16 cellular contexts compared by ENCODE assay signal in genomic region chr4:31929676-31930075, GRCh38.
A peak's percentile ranks its signal among the peaks of the same experiment; 100 is the strongest.
DNase-seq lines count a peak whose midpoint lies in the region; TF ChIP-seq lines count a peak whose summit lies in the region.
"Had no signal": no experiment of that assay in that cellular context is flagged by ENCODE, and none has a peak within 500 bp of the region (broad histone marks: within the 10 kb centered on the region; RNA-seq: fewer than 3 reads in every experiment).

No MANE protein-coding gene starts in this region.

- BruUV-seq in A673 (replicated peaks; lab: Mats Ljungman, UMichigan), result no TSS peak

- H3K9ac ChIP-seq in adipocyte (ENCODE audit: low read length), result no peak overlapping the region
- H3K9ac ChIP-seq: BLaER1 had no signal

- POLR2A ChIA-PET in A673 (lab: Charles Lee; ENCODE audit: low non-redundant PET), result no interaction called here

- DNase-seq in adipocyte (ENCODE audit: low read depth), result peak; percentile 85
- DNase-seq in dedifferentiated amniotic fluid mesenchymal stem cell (ENCODE audit: extremely low spot score), result peak; percentile 65
- peak; percentile 5 for DNase-seq in fibroblast of the conjunctiva (ENCODE audit: low read depth)
- DNase-seq in erythroblast (lab: John Stamatoyannopoulos, UW), result no peak
- DNase-seq in esophagus muscularis mucosa (ENCODE audit: extremely low spot score), result no peak
- DNase-seq in A673 (ENCODE audit: low spot score), result no peak
- DNase-seq in HK-2 (ENCODE audit: unreplicated experiment), result no peak
- DNase-seq: CD4-positive, alpha-beta memory T cell; DMS153; DND-41; EL; H9 had no signal

- no peaks in the 10 kb centered on the region for H3K27me3 ChIP-seq in adipocyte (replicated peaks; ENCODE audit: control insufficient read depth, insufficient read depth, low read length)
- H3K27me3 ChIP-seq in esophagus muscularis mucosa, result no peaks in the 10 kb centered on the region
- H3K27me3 ChIP-seq in A673 (replicated peaks; ENCODE audit: insufficient read depth, low read depth, low read length, poor library complexity), result no peaks in the 10 kb centered on the region
- H3K27me3 ChIP-seq: BLaER1 had no signal

- H3K4me3 ChIP-seq in adipocyte (ENCODE audit: low read length) (no peak overlapping the region), esophagus muscularis mucosa (no peak overlapping the region), A673 (ENCODE audit: low read depth, low read length, poor library complexity, severe bottlenecking) (no peak overlapping the region)
- H3K4me3 ChIP-seq: A549, BLaER1, GM12878 had no signal

- no peaks in the 10 kb centered on the region for H3K36me3 ChIP-seq in adipocyte (ENCODE audit: control insufficient read depth, insufficient read depth, low read length, severe bottlenecking)
- H3K36me3 ChIP-seq in esophagus muscularis mucosa, result no peaks in the 10 kb centered on the region
- H3K36me3 ChIP-seq in A673 (ENCODE audit: insufficient read depth, low read length, poor library complexity, severe bottlenecking), result no peaks in the 10 kb centered on the region
- H3K36me3 ChIP-seq: BLaER1 had no signal

- TF ChIP-seq EP300 in esophagus muscularis mucosa (IDR thresholded peaks at IDR 0.05), result no peak

- no peak for TF ChIP-seq CTCF in esophagus muscularis mucosa (IDR thresholded peaks at IDR 0.05)
- no peak for TF ChIP-seq CTCF in A673 (conservative IDR thresholded peaks at IDR 0.05; ENCODE audit: low read depth, low read length)

- H3K9me3 ChIP-seq in adipocyte (ENCODE audit: control insufficient read depth, low read length) (no peaks in the 10 kb centered on the region), esophagus muscularis mucosa (peaks cover 0 to 9% (median 3%) of the 10 kb centered on the region in 4 donors), A673 (ENCODE audit: low read depth, low read length, poor library complexity, severe bottlenecking) (peaks cover 3% of the 10 kb centered on the region)
- H3K9me3 ChIP-seq: A549, BLaER1 had no signal

- TF ChIP-seq POLR2A in erythroblast (IDR thresholded peaks at IDR 0.05; ENCODE audit: low read length), result no peak
- TF ChIP-seq POLR2A in esophagus muscularis mucosa (IDR thresholded peaks at IDR 0.05; ENCODE audit: low read depth), result no peak

- CTCF ChIA-PET in A673 (lab: Charles Lee), result no interaction called here

- WGBS in esophagus muscularis mucosa, result 76% methylated on average over 1 of the region's 1 CpG

- no peaks in the 10 kb centered on the region for H3K4me1 ChIP-seq in adipocyte (ENCODE audit: control insufficient read depth, insufficient read depth, low read length)
- no peaks in the 10 kb centered on the region for H3K4me1 ChIP-seq in esophagus muscularis mucosa
- no peaks in the 10 kb centered on the region for H3K4me1 ChIP-seq in A673 (ENCODE audit: insufficient read depth, low read length, poor library complexity, severe bottlenecking)
- H3K4me1 ChIP-seq: A549 had no signal

- H3K27ac ChIP-seq in esophagus muscularis mucosa (replicated peaks in 1 of 4) (no peak overlapping the region), A673 (ENCODE audit: low read depth, low read length, poor library complexity, severe bottlenecking) (no peak overlapping the region)
- H3K27ac ChIP-seq: A549, BLaER1, HL-60 had no signal

- intact Hi-C loops in esophagus muscularis mucosa (cut with DNase I) (no loop called here), A673 (cut with micrococcal nuclease; ENCODE audit: unreplicated experiment) (no loop called here)

Comparison
In these comparisons a context has a peak if more than half of its experiments do, and no peak if none do; other contexts are left out.
1. DNase-seq: peak in adipocyte (single experiment), dedifferentiated amniotic fluid mesenchymal stem cell (single experiment) and fibroblast of the conjunctiva (single experiment); none in erythroblast (0 of 2), esophagus muscularis mucosa (single experiment), A673 (single experiment) and HK-2 (single experiment).